ENCODE assay signal across 8 cellular contexts in the genomic region with DNA sequence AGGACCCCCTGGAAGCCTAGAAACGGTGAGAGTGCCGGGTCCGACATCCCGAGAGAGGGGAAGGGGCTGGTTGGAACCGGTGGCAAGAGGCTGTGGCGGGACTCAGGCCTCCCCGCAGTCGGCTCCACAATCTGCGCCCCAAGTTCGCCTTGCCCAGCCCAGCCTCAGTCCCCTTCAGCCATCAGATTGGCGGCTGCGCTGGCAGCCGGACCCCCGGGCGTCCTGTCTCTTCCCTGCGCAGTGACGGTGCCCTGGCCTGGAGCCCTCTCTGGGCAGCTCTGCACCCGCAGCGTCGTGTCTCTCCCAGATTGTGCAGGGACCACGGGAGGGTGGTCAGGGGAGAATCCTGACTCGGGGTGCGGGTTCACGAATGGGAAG. TPM values are rescaled to one million over a fixed set of nuclear protein-coding genes. Genes with fewer than 3 reads are reported as not detected.
DNase-seq lines count a peak whose midpoint lies in the region; ATAC-seq and TF ChIP-seq lines count a peak whose summit lies in the region.

No MANE protein-coding gene starts in this region.

- H3K27ac ChIP-seq in AG04450 (ENCODE audit: low read depth, low read length) (no peak overlapping the region), ascending aorta (no peak overlapping the region), muscle layer of colon (ENCODE audit: low read depth, low read length) (no peak overlapping the region)

- H3K4me3 ChIP-seq in AG04450 (ENCODE audit: low read depth, low read length) (peak overlapping the region; percentile 72), ascending aorta (peak overlapping the region; percentile 71 to 83), muscle layer of colon (ENCODE audit: low read depth in 1 of 2, low read length in 2 of 2) (peak overlapping the region; percentile 68 to 82)

- no peak overlapping the region for H3K9ac ChIP-seq in muscle layer of colon (ENCODE audit: low read length)

- ATAC-seq in GM21723 (IDR thresholded peaks at IDR 0.05; ENCODE audit: unreplicated experiment) = peak; percentile 33

- H3K4me1 ChIP-seq in ascending aorta = peaks cover 0 to 3% of the 10 kb centered on the region in 2 donors
- H3K4me1 ChIP-seq in muscle layer of colon (ENCODE audit: insufficient read depth, low read length) = no peaks in the 10 kb centered on the region

- H3K36me3 ChIP-seq in ascending aorta (no peaks in the 10 kb centered on the region), muscle layer of colon (ENCODE audit: insufficient read depth, low read length) (no peaks in the 10 kb centered on the region)

- CTCF ChIA-PET in AG04450 (lab: Charles Lee) (no interaction called here), HEK293T (lab: Yijun Ruan, JAX) (no interaction called here)

- POLR2A ChIA-PET in AG04450 (lab: Yijun Ruan, JAX) = no interaction called here
- POLR2A ChIA-PET in HEK293T (lab: Yijun Ruan, JAX) = no interaction called here

- H3K9me3 ChIP-seq in AG04450 (ENCODE audit: control insufficient read depth, insufficient read depth, low read length) = peaks cover 17% of the 10 kb centered on the region
- H3K9me3 ChIP-seq in ascending aorta = no peaks in the 10 kb centered on the region
- no peaks in the 10 kb centered on the region for H3K9me3 ChIP-seq in muscle layer of colon (ENCODE audit: low read length)

- intact Hi-C loops in ascending aorta (cut with DNase I) = no loop called here

- DNase-seq in AG04450 (ENCODE audit: low read depth, low spot score) (no peak), ascending aorta (ENCODE audit: low spot score in 2 of 2) (no peak), NCI-H69 (lab: John Stamatoyannopoulos, UW) (no peak), 8988T (no peak), HEK293T (ENCODE audit: extremely low spot score) (no peak), HUDEP-2 (lab: John Stamatoyannopoulos, UW; ENCODE audit: unreplicated experiment in 76 of 76) (no peak)

- TF ChIP-seq CTCF in AG04450 (IDR thresholded peaks at IDR 0.05; ENCODE audit: low read depth, low read length) (no peak), ascending aorta (IDR thresholded peaks at IDR 0.05) (no peak)

- H3K27me3 ChIP-seq in AG04450 (ENCODE audit: control insufficient read depth, insufficient read depth, low read length) (no peaks in the 10 kb centered on the region), ascending aorta (no peaks in the 10 kb centered on the region), muscle layer of colon (ENCODE audit: control insufficient read depth in 1 of 2, insufficient read depth in 2 of 2, low read length in 2 of 2) (no peaks in the 10 kb centered on the region)

TF ChIP-seq in HEK293T, 16 proteins besides CTCF, POLR2A, EP300 and RAD21:
- TF ChIP-seq ZNF384 (IDR thresholded peaks at IDR 0.05) (no peak), SP1 (IDR thresholded peaks at IDR 0.05) (no peak), SUZ12 (IDR thresholded peaks at IDR 0.05) (no peak), FOXK2 (IDR thresholded peaks at IDR 0.05) (no peak), ELF4 (IDR thresholded peaks at IDR 0.05) (no peak), FOXM1 (IDR thresholded peaks at IDR 0.05; ENCODE audit: borderline replicate concordance) (no peak), L3MBTL2 (conservative IDR thresholded peaks at IDR 0.05) (no peak), NFRKB (IDR thresholded peaks at IDR 0.05) (no peak), BHLHE40 (IDR thresholded peaks at IDR 0.05; ENCODE audit: borderline replicate concordance) (no peak), TARDBP (IDR thresholded peaks at IDR 0.05) (no peak), LEF1 (IDR thresholded peaks at IDR 0.05; ENCODE audit: borderline replicate concordance) (no peak), FOXA1 (IDR thresholded peaks at IDR 0.05) (no peak), CTBP1 (IDR thresholded peaks at IDR 0.05; ENCODE audit: borderline replicate concordance) (no peak), ARNT (IDR thresholded peaks at IDR 0.05) (no peak)
- TF ChIP-seq, protein P1, sequence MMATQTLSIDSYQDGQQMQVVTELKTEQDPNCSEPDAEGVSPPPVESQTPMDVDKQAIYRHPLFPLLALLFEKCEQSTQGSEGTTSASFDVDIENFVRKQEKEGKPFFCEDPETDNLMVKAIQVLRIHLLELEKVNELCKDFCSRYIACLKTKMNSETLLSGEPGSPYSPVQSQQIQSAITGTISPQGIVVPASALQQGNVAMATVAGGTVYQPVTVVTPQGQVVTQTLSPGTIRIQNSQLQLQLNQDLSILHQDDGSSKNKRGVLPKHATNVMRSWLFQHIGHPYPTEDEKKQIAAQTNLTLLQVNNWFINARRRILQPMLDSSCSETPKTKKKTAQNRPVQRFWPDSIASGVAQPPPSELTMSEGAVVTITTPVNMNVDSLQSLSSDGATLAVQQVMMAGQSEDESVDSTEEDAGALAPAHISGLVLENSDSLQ (IDR thresholded peaks at IDR 0.05) = no peak

RNA-seq across cellular contexts. Expression of a gene that starts 0.3 kb away (rescaled TPM):
- 0.14 and 0.22 TPM in 2 replicates for polyA plus RNA-seq in AG04450 (2011; rRNA removed)
- 0.35 and 0.46 TPM in 2 replicates for polyA minus RNA-seq in AG04450 (2011; rRNA and poly(A)+ RNA removed)
- 1.6 TPM for total RNA-seq in ascending aorta
